In the genomic region with DNA sequence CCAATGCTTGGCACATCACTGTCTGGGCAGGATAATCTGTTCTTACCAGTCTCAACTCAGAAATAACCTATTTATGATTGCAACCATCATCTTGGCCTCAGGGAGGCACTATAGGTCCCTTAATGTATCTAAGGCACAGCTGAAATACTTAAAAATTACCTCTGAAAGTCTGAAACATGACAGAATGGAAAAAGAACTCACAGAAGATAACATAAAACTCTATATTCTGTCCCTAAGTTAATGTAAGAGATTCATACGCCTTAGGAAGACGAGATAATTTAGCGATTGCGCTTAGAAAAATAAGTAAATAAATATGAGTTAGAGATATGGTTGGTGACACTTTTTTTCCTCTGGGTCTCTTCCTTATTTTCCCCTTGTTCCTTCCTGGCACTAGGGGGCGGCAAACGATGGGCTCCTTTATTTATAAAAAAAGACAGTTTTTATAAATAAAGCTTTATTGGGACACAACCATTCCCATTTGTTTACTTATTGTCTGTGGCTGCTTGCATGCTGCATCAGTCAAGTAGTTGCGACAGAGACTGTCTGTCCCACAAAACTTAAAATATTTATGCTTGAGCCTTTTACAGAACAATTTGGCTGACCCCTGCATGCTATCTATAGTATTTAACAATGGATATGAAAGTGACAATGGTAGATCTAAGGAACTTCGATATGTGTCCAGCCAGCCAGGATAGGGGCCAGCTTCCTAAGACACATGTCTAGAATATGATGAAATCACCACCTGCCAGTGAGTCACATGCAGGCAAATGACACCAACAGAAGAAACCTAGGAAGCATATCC, we compare ENCODE assay signal across 8 cellular contexts.
A peak's percentile ranks its signal among the peaks of the same experiment; 100 is the strongest.
DNase-seq lines count a peak whose midpoint lies in the region; ATAC-seq and TF ChIP-seq lines count a peak whose summit lies in the region.

No MANE protein-coding gene starts in this region.

- peak; percentile 36 for DNase-seq in activated naive CD4-positive, alpha-beta T cell treated with anti-CD3 and anti-CD28 coated beads, Interleukin-2, amount 10 ng/mL, durations not matched to agents 7 days and 5 days
- DNase-seq in activated naive CD4-positive, alpha-beta T cell (lab: John Stamatoyannopoulos, UW) = no peak
- peak; percentile 40 for DNase-seq in HEK293T (ENCODE audit: extremely low spot score)
- DNase-seq in NB4 (ENCODE audit: low read depth) = peak; percentile 80
- DNase-seq in SW480 (ENCODE audit: low spot score) = peak; percentile 38
- peak; percentile 84 for DNase-seq in fibroblast of pulmonary artery (ENCODE audit: low read depth)
- DNase-seq in renal cortical epithelial cell (ENCODE audit: low read depth) = peak; percentile 81

- H3K4me3 Mint-ChIP-seq in activated naive CD4-positive, alpha-beta T cell treated with anti-CD3 and anti-CD28 coated beads, Interleukin-2, amount 10 ng/mL, durations not matched to agents 7 days and 5 days = no peak overlapping the region

- CTCF ChIA-PET in activated naive CD4-positive, alpha-beta T cell treated with anti-CD3 and anti-CD28 coated beads, Interleukin-2, amount 10 ng/mL, durations not matched to agents 7 days and 5 days (lab: Charles Lee) = interaction anchor here (0.7 to 1.5 kb wide), 9 partner anchors 9 to 896 kb away, joined by 3 to 6 read pairs (median 3); no protein-coding TSS in a partner anchor
- CTCF ChIA-PET in HEK293T (lab: Yijun Ruan, JAX) = interaction anchor here (0.8 to 1.3 kb wide), 6 partner anchors 11 to 886 kb away, joined by 3 to 5 read pairs (median 4); a partner anchor contains a TSS

- H3K4me3 ChIP-seq in NB4 (ENCODE audit: low read depth, low read length) = no peak overlapping the region
- no peak overlapping the region for H3K4me3 ChIP-seq in fibroblast of pulmonary artery (replicated peaks; ENCODE audit: low read depth, low read length)

- peaks cover 7% of the 10 kb centered on the region for H3K27me3 Mint-ChIP-seq in activated naive CD4-positive, alpha-beta T cell treated with anti-CD3 and anti-CD28 coated beads, Interleukin-2, amount 10 ng/mL, durations not matched to agents 7 days and 5 days

- peak; percentile 48 for TF ChIP-seq CTCF in NB4 (IDR thresholded peaks at IDR 0.05; ENCODE audit: low read depth, low read length)
- TF ChIP-seq CTCF in fibroblast of pulmonary artery (IDR thresholded peaks at IDR 0.05; ENCODE audit: low read length, missing control alignments) = peak; percentile 56

- no peak overlapping the region for H3K27ac Mint-ChIP-seq in activated naive CD4-positive, alpha-beta T cell treated with anti-CD3 and anti-CD28 coated beads, Interleukin-2, amount 10 ng/mL, durations not matched to agents 7 days and 5 days

- POLR2A ChIA-PET in HEK293T (lab: Yijun Ruan, JAX) = no interaction called here

- no peaks in the 10 kb centered on the region for H3K9me3 Mint-ChIP-seq in activated naive CD4-positive, alpha-beta T cell treated with anti-CD3 and anti-CD28 coated beads, Interleukin-2, amount 10 ng/mL, durations not matched to agents 7 days and 5 days

- no peaks in the 10 kb centered on the region for H3K36me3 Mint-ChIP-seq in activated naive CD4-positive, alpha-beta T cell treated with anti-CD3 and anti-CD28 coated beads, Interleukin-2, amount 10 ng/mL, durations not matched to agents 7 days and 5 days

- ATAC-seq in HG02610 (IDR thresholded peaks at IDR 0.05; ENCODE audit: unreplicated experiment) = no peak

- no peaks in the 10 kb centered on the region for H3K4me1 Mint-ChIP-seq in activated naive CD4-positive, alpha-beta T cell treated with anti-CD3 and anti-CD28 coated beads, Interleukin-2, amount 10 ng/mL, durations not matched to agents 7 days and 5 days

- TF ChIP-seq POLR2A in NB4 (IDR thresholded peaks at IDR 0.05; ENCODE audit: extremely low read depth, insufficient read length) = no peak

TF ChIP-seq in HEK293T, 16 proteins besides CTCF, POLR2A, EP300 and RAD21:
- TF ChIP-seq LEF1 (IDR thresholded peaks at IDR 0.05; ENCODE audit: borderline replicate concordance) (no peak), ZNF384 (IDR thresholded peaks at IDR 0.05) (peak; percentile 94)

Comparison
In these comparisons a context has a peak if more than half of its experiments do, and no peak if none do; other contexts are left out.
1. DNase-seq: peak in activated naive CD4-positive, alpha-beta T cell treated with anti-CD3 and anti-CD28 coated beads, Interleukin-2, amount 10 ng/mL, durations not matched to agents 7 days and 5 days (single experiment), HEK293T (single experiment), NB4 (single experiment), SW480 (single experiment), fibroblast of pulmonary artery (single experiment) and renal cortical epithelial cell (single experiment); none in activated naive CD4-positive, alpha-beta T cell (0 of 4).